In the genomic region with DNA sequence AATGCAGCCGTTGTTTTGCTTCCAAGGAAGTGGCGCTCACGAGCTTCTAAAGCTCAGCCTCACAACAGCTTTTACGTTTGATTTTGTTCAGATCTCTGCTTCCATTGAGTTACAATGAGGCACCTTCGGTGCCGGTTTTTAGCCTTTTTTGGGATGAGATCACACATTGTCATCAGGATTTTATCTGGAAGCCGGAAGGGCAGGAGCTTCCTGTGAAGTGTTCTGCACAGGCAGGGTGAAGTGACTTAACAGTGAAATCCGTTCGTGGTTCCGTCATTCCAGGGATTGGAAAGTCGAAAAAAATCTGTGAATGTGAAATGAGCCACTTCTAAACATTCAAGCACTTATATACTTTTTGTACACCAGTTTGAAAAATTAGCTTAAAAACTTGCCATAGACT, we compare ENCODE assay signal across 20 cellular contexts.
DNase-seq lines count a peak whose midpoint lies in the region; ATAC-seq, FAIRE-seq and TF ChIP-seq lines count a peak whose summit lies in the region.
"Had no signal": no experiment of that assay in that cellular context is flagged by ENCODE, and none has a peak within 500 bp of the region (broad histone marks: within the 10 kb centered on the region; RNA-seq: fewer than 3 reads in every experiment).

No MANE protein-coding gene starts in this region.

- H3K79me1 ChIP-seq in H1 (ENCODE audit: low read depth, low read length), result no peaks in the 10 kb centered on the region

- H3K79me2 ChIP-seq in H1 (ENCODE audit: control insufficient read depth in 1 of 2, insufficient read depth in 2 of 2, low read length in 2 of 2), result no peaks in the 10 kb centered on the region

- no peak overlapping the region for H2BK12ac ChIP-seq in H1 (ENCODE audit: low read depth, low read length)

- no peak overlapping the region for H3K4me3 ChIP-seq in left ventricle myocardium inferior
- no peak overlapping the region for H3K4me3 ChIP-seq in right atrium auricular region
- no peak overlapping the region for H3K4me3 ChIP-seq in H1 (ENCODE audit: extremely low read depth in 1 of 4, insufficient read depth in 2 of 4, low read depth in 3 of 4, low read length in 4 of 4)

- H3K4ac ChIP-seq in H1 (replicated peaks; ENCODE audit: insufficient read length, low read depth, low read length), result no peak overlapping the region

- TF ChIP-seq EP300 in H1 (IDR thresholded peaks at IDR 0.05; ENCODE audit: borderline replicate concordance in 1 of 2, low read depth in 2 of 2, low read length in 2 of 2), result no peak

- TF ChIP-seq CTCF in left ventricle myocardium inferior (IDR thresholded peaks at IDR 0.05; ENCODE audit: borderline replicate concordance) (no peak), right atrium auricular region (IDR thresholded peaks at IDR 0.05) (no peak), H1 (IDR thresholded peaks at IDR 0.05; ENCODE audit: control extremely low read depth in 1 of 3, insufficient read depth in 1 of 3, low read depth in 1 of 3, low read length in 3 of 3) (no peak), neural crest cell (conservative IDR thresholded peaks at IDR 0.05) (no peak)

- no peak overlapping the region for H4K91ac ChIP-seq in H1 (replicated peaks; ENCODE audit: insufficient read length, low read length)

- no peak overlapping the region for H2BK5ac ChIP-seq in H1 (ENCODE audit: low read depth, low read length)

- H3K27me3 ChIP-seq in left ventricle myocardium inferior (ENCODE audit: low read depth), result no peaks in the 10 kb centered on the region
- H3K27me3 ChIP-seq in right atrium auricular region, result no peaks in the 10 kb centered on the region
- no peaks in the 10 kb centered on the region for H3K27me3 ChIP-seq in H1 (replicated peaks in 1 of 4; ENCODE audit: control insufficient read depth in 3 of 4, extremely low read depth in 1 of 4, insufficient read depth in 3 of 4, low read length in 3 of 4)

- H3K56ac ChIP-seq in H1 (replicated peaks; ENCODE audit: insufficient read length, low read depth, low read length), result no peak overlapping the region

- no peaks in the 10 kb centered on the region for H3K23me2 ChIP-seq in H1 (ENCODE audit: low read depth, low read length)

- no peak overlapping the region for H3K4me2 ChIP-seq in H1 (ENCODE audit: insufficient read depth in 1 of 2, low read depth in 2 of 2, low read length in 2 of 2)

- H2AK5ac ChIP-seq in H1 (ENCODE audit: low read depth, low read length), result no peak overlapping the region

- no peak for FAIRE-seq in H1 (lab: Jason Lieb, UNC)
- FAIRE-seq: GM19239 had no signal

- no peak overlapping the region for H3K23ac ChIP-seq in H1 (ENCODE audit: insufficient read length)

- peaks cover 10% of the 10 kb centered on the region for H3K9me3 Mint-ChIP-seq in neural crest cell

- H3K27me3 Mint-ChIP-seq in neural crest cell (ENCODE audit: low read depth), result no peaks in the 10 kb centered on the region

- H4K5ac ChIP-seq in H1 (ENCODE audit: insufficient read length, low read depth, low read length), result no peak overlapping the region

- H3K18ac ChIP-seq in H1 (ENCODE audit: extremely low read depth, low read length), result no peak overlapping the region

- no peak for TF ChIP-seq POLR2A in H1 (IDR thresholded peaks at IDR 0.05; ENCODE audit: control extremely low read depth in 1 of 2, low read depth in 2 of 2, low read length in 2 of 2)

- H3K9me3 ChIP-seq in left ventricle myocardium inferior (replicated peaks) (peaks cover 5% of the 10 kb centered on the region), right atrium auricular region (no peaks in the 10 kb centered on the region), H1 (ENCODE audit: insufficient read depth in 2 of 2, low read depth in 1 of 2, low read length in 1 of 2) (peaks cover 12 to 18% of the 10 kb centered on the region in 2 experiments; a peak in 3 of 4 replicates)

- no peak overlapping the region for H2BK120ac ChIP-seq in H1 (replicated peaks; ENCODE audit: low read depth, low read length)

- no peak overlapping the region for H2BK15ac ChIP-seq in H1 (ENCODE audit: low read length)

- peaks cover 16% of the 10 kb centered on the region for H3K36me3 Mint-ChIP-seq in neural crest cell (ENCODE audit: low read depth)
- H3K36me3 Mint-ChIP-seq: CD14-positive monocyte had no signal

- no peak for ATAC-seq in GM18870 (IDR thresholded peaks at IDR 0.05; ENCODE audit: unreplicated experiment)

- H3K27ac ChIP-seq in left ventricle myocardium inferior (replicated peaks) (peak overlapping the region; percentile 73), right atrium auricular region (peak overlapping the region in 1 of 2 donors; percentile 35), H1 (ENCODE audit: low read depth, low read length) (no peak overlapping the region)

- H3K14ac ChIP-seq in H1 (ENCODE audit: insufficient read length), result no peak overlapping the region

- intact Hi-C loops in left ventricle myocardium inferior (cut with micrococcal nuclease), result no loop called here

- peak overlapping the region; percentile 86 for H3K27ac Mint-ChIP-seq in neural crest cell (ENCODE audit: unreplicated experiment)
- H3K27ac Mint-ChIP-seq: CD14-positive monocyte, H9 had no signal

- H4K8ac ChIP-seq in H1 (ENCODE audit: extremely low read depth, insufficient read depth, low read length), result no peak overlapping the region

- H3K4me1 ChIP-seq in left ventricle myocardium inferior (peaks cover 11% of the 10 kb centered on the region), right atrium auricular region (no peaks in the 10 kb centered on the region), H1 (replicated peaks in 1 of 4; ENCODE audit: control insufficient read depth in 3 of 4, insufficient read depth in 4 of 4, low read length in 3 of 4) (no peaks in the 10 kb centered on the region)

- 0 out of 2 replicates have a peak overlapping the region, but pooled peaks have one; percentile 8 for H2AFZ ChIP-seq in H1 (ENCODE audit: low read length)

- H2BK20ac ChIP-seq in H1 (ENCODE audit: low read length), result no peak overlapping the region

- H3K4me3 Mint-ChIP-seq in neural crest cell, result peak overlapping the region; percentile 40
- H3K4me3 Mint-ChIP-seq: CD14-positive monocyte, H9 had no signal

- CTCF ChIA-PET in H1 (lab: Charles Lee; ENCODE audit: partially characterized antibody), result interaction anchor here (1.4 kb wide), 1 partner anchor 185 kb away, joined by 4 read pairs; no protein-coding TSS in a partner anchor

- H3K36me3 ChIP-seq in left ventricle myocardium inferior (no peaks in the 10 kb centered on the region), right atrium auricular region (no peaks in the 10 kb centered on the region), H1 (ENCODE audit: control insufficient read depth in 2 of 4, insufficient read depth in 4 of 4, low read length in 3 of 4) (no peaks in the 10 kb centered on the region; a peak in 1 of 8 replicates)

- POLR2A ChIA-PET in H1 (lab: Charles Lee; ENCODE audit: partially characterized antibody), result no interaction called here

- TF ChIP-seq RAD21 in H1 (IDR thresholded peaks at IDR 0.05 in 1 of 2, conservative IDR thresholded peaks at IDR 0.05 in 1 of 2; ENCODE audit: low read depth in 2 of 2, low read length in 2 of 2), result no peak

- DNase-seq in left ventricle myocardium inferior (no peak), right atrium auricular region (ENCODE audit: low spot score) (no peak), H1 (ENCODE audit: low read depth in 1 of 2, low spot score in 2 of 2) (no peak), neural crest cell (ENCODE audit: low read depth, low spot score) (no peak), superior temporal gyrus (ENCODE audit: extremely low spot score) (peak; percentile 36), NOMO-1 (lab: John Stamatoyannopoulos, UW; ENCODE audit: unreplicated experiment in 2 of 2) (no peak)
- no peak for DNase-seq in activated CD4-positive, CD25-positive, alpha-beta regulatory T cell (lab: John Stamatoyannopoulos, UW)
- DNase-seq: AML-193, H9, IMR-90, Karpas-422, MM.1S, NCI-H1105, NCI-H1694 treated with DMSO at 0.1 percent for 48 hours, NCI-H2107, NCI-H446, SIG-M5 had no signal

- peaks cover 40% of the 10 kb centered on the region for H3K4me1 Mint-ChIP-seq in neural crest cell
- H3K4me1 Mint-ChIP-seq: CD14-positive monocyte had no signal

- WGBS in H1 (ENCODE audit: extremely low coverage in 1 of 2, insufficient coverage in 1 of 2, insufficient read length in 1 of 2, insufficient replicate concordance in 2 of 2, low coverage in 1 of 2, low lambda C conversion rate in 2 of 2, missing lambda C conversion rate in 1 of 2), 2 experiments, result 94% methylated on average over 11 of the region's 11 CpGs; no CpG with 5 or more reads in 1 of the 2 experiments

- H3K9ac ChIP-seq in H1 (replicated peaks in 1 of 4; ENCODE audit: extremely low read depth in 1 of 4, low read depth in 3 of 4, low read length in 3 of 4), result no peak overlapping the region

- H4K20me1 ChIP-seq in H1 (replicated peaks in 1 of 2; ENCODE audit: control insufficient read depth in 1 of 2, insufficient read depth in 2 of 2, low read length in 2 of 2), result no peaks in the 10 kb centered on the region

TF ChIP-seq in H1, 55 proteins besides CTCF, POLR2A, EP300 and RAD21 (continues in another document):
- TF ChIP-seq SRF (IDR thresholded peaks at IDR 0.05; ENCODE audit: low read depth, low read length) (no peak), GTF2F1 (IDR thresholded peaks at IDR 0.05; ENCODE audit: borderline replicate concordance, low read depth, low read length) (no peak), KDM4A (IDR thresholded peaks at IDR 0.05; ENCODE audit: low read depth, low read length, severe bottlenecking) (no peak), BACH1 (IDR thresholded peaks at IDR 0.05; ENCODE audit: low read length) (no peak), KDM1A (IDR thresholded peaks at IDR 0.05; ENCODE audit: borderline replicate concordance, low read length) (no peak), KDM5A (IDR thresholded peaks at IDR 0.05; ENCODE audit: low read length) (no peak), CHD2 (IDR thresholded peaks at IDR 0.05; ENCODE audit: low read length) (no peak), ATF3 (IDR thresholded peaks at IDR 0.05; ENCODE audit: insufficient read depth, low read depth, low read length) (no peak), BRCA1 (IDR thresholded peaks at IDR 0.05; ENCODE audit: low read depth, low read length) (no peak), ZNF274 (IDR thresholded peaks at IDR 0.05; ENCODE audit: borderline replicate concordance, extremely low read depth, low read length) (no peak), TCF12 (IDR thresholded peaks at IDR 0.05; ENCODE audit: low read depth, low read length) (no peak), RFX5 (IDR thresholded peaks at IDR 0.05; ENCODE audit: borderline replicate concordance, low read depth, low read length) (no peak), JUN (IDR thresholded peaks at IDR 0.05; ENCODE audit: low read depth, low read length) (no peak), POLR2AphosphoS5 (IDR thresholded peaks at IDR 0.05; ENCODE audit: low read depth, low read length) (no peak), CREB1 (IDR thresholded peaks at IDR 0.05) (no peak), EZH2 (IDR thresholded peaks at IDR 0.05; ENCODE audit: low read depth, low read length, severe bottlenecking) (no peak)
